8 cellular contexts compared by ENCODE assay signal in the genomic region with DNA sequence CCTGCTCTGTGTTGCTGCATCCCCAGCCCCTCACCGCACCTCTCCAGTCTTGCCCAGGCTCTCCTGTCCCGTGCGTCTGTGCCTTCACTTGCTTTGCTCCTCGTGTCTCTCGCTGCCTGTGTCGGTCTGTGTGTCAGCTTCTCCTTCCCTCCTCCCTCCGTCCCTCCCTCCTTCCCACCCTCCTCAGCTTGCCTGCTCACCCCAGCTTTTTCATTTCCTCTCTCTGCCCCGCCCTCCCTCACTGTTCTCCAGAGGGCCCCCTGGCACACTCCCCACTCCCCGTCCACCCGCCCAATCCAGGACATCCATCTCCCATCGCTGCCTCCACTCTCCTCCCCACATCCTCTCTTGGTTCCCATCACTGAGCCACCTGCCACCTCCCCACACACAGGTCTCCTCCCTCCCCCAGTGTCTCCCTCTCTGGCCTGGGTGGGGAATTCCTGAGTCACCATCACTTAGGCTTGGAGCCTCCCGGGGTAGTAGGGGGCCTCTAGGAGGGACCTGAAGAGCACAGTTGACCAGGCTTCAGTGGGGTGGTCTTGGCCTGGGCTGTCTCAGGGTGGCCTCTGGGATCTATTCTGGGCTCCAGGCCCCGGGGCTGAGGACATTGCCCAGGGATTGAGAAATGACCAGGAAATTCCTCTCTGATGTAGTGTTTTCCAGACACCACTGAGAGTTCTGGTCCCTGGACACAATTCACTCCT. TPM values are rescaled to one million over a fixed set of nuclear protein-coding genes. Genes with fewer than 3 reads are reported as not detected.
A peak's percentile ranks its signal among the peaks of the same experiment; 100 is the strongest.
DNase-seq lines count a peak whose midpoint lies in the region; ATAC-seq and TF ChIP-seq lines count a peak whose summit lies in the region.

A gene with protein sequence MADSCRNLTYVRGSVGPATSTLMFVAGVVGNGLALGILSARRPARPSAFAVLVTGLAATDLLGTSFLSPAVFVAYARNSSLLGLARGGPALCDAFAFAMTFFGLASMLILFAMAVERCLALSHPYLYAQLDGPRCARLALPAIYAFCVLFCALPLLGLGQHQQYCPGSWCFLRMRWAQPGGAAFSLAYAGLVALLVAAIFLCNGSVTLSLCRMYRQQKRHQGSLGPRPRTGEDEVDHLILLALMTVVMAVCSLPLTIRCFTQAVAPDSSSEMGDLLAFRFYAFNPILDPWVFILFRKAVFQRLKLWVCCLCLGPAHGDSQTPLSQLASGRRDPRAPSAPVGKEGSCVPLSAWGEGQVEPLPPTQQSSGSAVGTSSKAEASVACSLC (minus strand): TSS at position 132 of the 704 bp plus-strand sequence. CDS start 864 bp downstream, outside the sequence.

- peaks cover 26% of the 10 kb centered on the region for H3K79me2 ChIP-seq in GM23248 (ENCODE audit: insufficient read depth)

- H3K36me3 Mint-ChIP-seq in activated CD8-positive, alpha-beta T cell treated with anti-CD3 and anti-CD28 coated beads, Interleukin-2, amount 10 ng/mL, durations not matched to agents 7 days and 5 days (ENCODE audit: low read depth), result peaks cover 2% of the 10 kb centered on the region
- no peaks in the 10 kb centered on the region for H3K36me3 Mint-ChIP-seq in progenitor cell of endocrine pancreas (ENCODE audit: insufficient read depth)

- peak within 1 kb of the TSS; percentile 74 for H3K4me3 Mint-ChIP-seq in activated CD8-positive, alpha-beta T cell treated with anti-CD3 and anti-CD28 coated beads, Interleukin-2, amount 10 ng/mL, durations not matched to agents 7 days and 5 days
- no peak within 1 kb of the TSS for H3K4me3 Mint-ChIP-seq in progenitor cell of endocrine pancreas (ENCODE audit: low read depth)

- H3K9ac ChIP-seq in GM23248 (peak within 1 kb of the TSS; percentile 75), subcutaneous abdominal adipose tissue (ENCODE audit: low read length in 5 of 5) (peak within 1 kb of the TSS in 3 of 5 donors; percentile 39 to 56 (median 42))

- H3K36me3 ChIP-seq in GM23248 (ENCODE audit: low read depth) (no peaks in the 10 kb centered on the region), subcutaneous abdominal adipose tissue (ENCODE audit: control insufficient read depth in 5 of 5, insufficient read depth in 5 of 5, low read length in 5 of 5) (no peaks in the 10 kb centered on the region)

- peak within 1 kb of the TSS; percentile 78 for H2AFZ ChIP-seq in GM23248

- peak within 1 kb of the TSS; percentile 83 for H3K4me2 ChIP-seq in GM23248 (ENCODE audit: unreplicated experiment)

- TF ChIP-seq CTCF in progenitor cell of endocrine pancreas (IDR thresholded peaks at IDR 0.05; ENCODE audit: unreplicated experiment), result no peak

- peak within 1 kb of the TSS; percentile 94 for H3K27ac ChIP-seq in GM23248
- H3K27ac ChIP-seq in subcutaneous abdominal adipose tissue (ENCODE audit: low read depth, low read length), result peak within 1 kb of the TSS; percentile 83

- CTCF ChIA-PET in activated CD8-positive, alpha-beta T cell treated with anti-CD3 and anti-CD28 coated beads, Interleukin-2, amount 10 ng/mL, durations not matched to agents 7 days and 5 days (lab: Charles Lee), result interaction anchor here (1.1 to 15.9 kb wide), 3 partner anchors 8 to 37 kb away, joined by 3 to 245 read pairs (median 10); a partner anchor contains a TSS

- peak within 1 kb of the TSS; percentile 67 for H3K4me3 ChIP-seq in GM23248
- peak within 1 kb of the TSS in 4 of 5 donors; percentile 53 to 63 (median 57) for H3K4me3 ChIP-seq in subcutaneous abdominal adipose tissue (ENCODE audit: low read depth in 1 of 5, low read length in 5 of 5)

- H3K4me1 Mint-ChIP-seq in activated CD8-positive, alpha-beta T cell treated with anti-CD3 and anti-CD28 coated beads, Interleukin-2, amount 10 ng/mL, durations not matched to agents 7 days and 5 days (ENCODE audit: low read depth), result peaks cover 65% of the 10 kb centered on the region
- peaks cover 1% of the 10 kb centered on the region for H3K4me1 Mint-ChIP-seq in progenitor cell of endocrine pancreas (ENCODE audit: low read depth)

- POLR2A ChIA-PET in activated CD8-positive, alpha-beta T cell treated with anti-CD3 and anti-CD28 coated beads, Interleukin-2, amount 10 ng/mL, durations not matched to agents 7 days and 5 days (lab: Charles Lee), result interaction anchor here (0.6 to 1.3 kb wide), 2 partner anchors 8 to 20 kb away, joined by 3 to 8 read pairs; no protein-coding TSS in a partner anchor

- H3K4me1 ChIP-seq in GM23248 (ENCODE audit: insufficient read depth) (peaks cover 21% of the 10 kb centered on the region), subcutaneous abdominal adipose tissue (ENCODE audit: control insufficient read depth in 5 of 5, insufficient read depth in 5 of 5, low read length in 5 of 5) (peaks cover 5 to 66% (median 48%) of the 10 kb centered on the region in 5 donors)

- H3K27me3 ChIP-seq in GM23248 (replicated peaks; ENCODE audit: insufficient read depth), result no peaks in the 10 kb centered on the region
- H3K27me3 ChIP-seq in subcutaneous abdominal adipose tissue (ENCODE audit: control insufficient read depth in 5 of 5, insufficient read depth in 4 of 5, low read length in 5 of 5), result peaks cover 0 to 9% (median 0%) of the 10 kb centered on the region in 5 donors

- peaks cover 8% of the 10 kb centered on the region for H3F3A ChIP-seq in GM23248 (ENCODE audit: insufficient read depth)

- no peaks in the 10 kb centered on the region for H3K27me3 Mint-ChIP-seq in activated CD8-positive, alpha-beta T cell treated with anti-CD3 and anti-CD28 coated beads, Interleukin-2, amount 10 ng/mL, durations not matched to agents 7 days and 5 days (ENCODE audit: low read depth)
- H3K27me3 Mint-ChIP-seq in progenitor cell of endocrine pancreas, result peaks cover 20% of the 10 kb centered on the region

- WGBS in GM23248 (ENCODE audit: low coverage in 1 of 2, low lambda C conversion rate in 2 of 2, missing lambda C conversion rate in 2 of 2), 2 experiments, result 0 to 2% methylated on average over 2 to 13 of the region's 13 CpGs

- no peaks in the 10 kb centered on the region for H3K9me3 ChIP-seq in GM23248 (ENCODE audit: low read depth)
- no peaks in the 10 kb centered on the region for H3K9me3 ChIP-seq in subcutaneous abdominal adipose tissue (ENCODE audit: control insufficient read depth in 5 of 5, low read length in 5 of 5)

- DNase-seq in AG08395 (ENCODE audit: low spot score) (peak; percentile 85), GM23248 (peak; percentile 92), iris pigment epithelial cell (ENCODE audit: low read depth) (peak; percentile 59), NCI-H1436 treated with DMSO at 0.1 percent for 48 hours (lab: John Stamatoyannopoulos, UW) (no peak), progenitor cell of endocrine pancreas (ENCODE audit: low spot score, unreplicated experiment) (no peak), NCI-H2227 (lab: John Stamatoyannopoulos, UW; ENCODE audit: unreplicated experiment) (no peak)
- peak; percentile 46 for DNase-seq in activated CD8-positive, alpha-beta T cell treated with anti-CD3 and anti-CD28 coated beads, Interleukin-2, amount 10 ng/mL, durations not matched to agents 7 days and 5 days

- H3K9me3 Mint-ChIP-seq in activated CD8-positive, alpha-beta T cell treated with anti-CD3 and anti-CD28 coated beads, Interleukin-2, amount 10 ng/mL, durations not matched to agents 7 days and 5 days (ENCODE audit: insufficient read depth), result no peaks in the 10 kb centered on the region
- no peaks in the 10 kb centered on the region for H3K9me3 Mint-ChIP-seq in progenitor cell of endocrine pancreas (ENCODE audit: low read depth)

- peak; percentile 40 for ATAC-seq in activated CD8-positive, alpha-beta T cell treated with anti-CD3 and anti-CD28 coated beads, Interleukin-2, amount 10 ng/mL, durations not matched to agents 7 days and 5 days

- H3K9me2 ChIP-seq in GM23248 (ENCODE audit: insufficient read depth), result no peaks in the 10 kb centered on the region

- in situ Hi-C loops in GM23248 (cut with MboI), result no loop called here

- H4K20me1 ChIP-seq in GM23248 (ENCODE audit: insufficient read depth), result no peaks in the 10 kb centered on the region

- H3K27ac Mint-ChIP-seq in activated CD8-positive, alpha-beta T cell treated with anti-CD3 and anti-CD28 coated beads, Interleukin-2, amount 10 ng/mL, durations not matched to agents 7 days and 5 days, result peak within 1 kb of the TSS; percentile 84
- H3K27ac Mint-ChIP-seq in progenitor cell of endocrine pancreas, result no peak within 1 kb of the TSS

RNA-seq across cellular contexts. Expression of the gene that starts here (rescaled TPM):
- total RNA-seq in GM23248 (2014; rRNA removed; shearing (Covaris generic)), result 18.0 and 21.1 TPM in 2 replicates
- 21.1 and 21.5 TPM in 2 replicates for polyA plus RNA-seq in GM23248 (2016; fragmentation: Nextera tagmentation; extraction: Ambion mirVana)
- total RNA-seq in activated CD8-positive, alpha-beta T cell treated with anti-CD3 and anti-CD28 coated beads, Interleukin-2, amount 10 ng/mL, durations not matched to agents 7 days and 5 days, result 10 to 100 TPM in 1 of 2 experiments, 1 to 10 TPM in 1; 8.8 to 10.4 TPM
- not detected in 2 replicates for total RNA-seq in progenitor cell of endocrine pancreas

Comparison
In these comparisons a context has a peak if more than half of its experiments do, and no peak if none do; other contexts are left out.
1. DNase-seq: peak in AG08395 (single experiment), GM23248 (single experiment), activated CD8-positive, alpha-beta T cell treated with anti-CD3 and anti-CD28 coated beads, Interleukin-2, amount 10 ng/mL, durations not matched to agents 7 days and 5 days (single experiment) and iris pigment epithelial cell (single experiment); none in NCI-H1436 treated with DMSO at 0.1 percent for 48 hours (single experiment), progenitor cell of endocrine pancreas (single experiment) and NCI-H2227 (single experiment).